In genomic region chr17:82927311-82927660, GRCh38 we compare ENCODE assay signal across 1 cellular context.
TF ChIP-seq lines count a peak whose summit lies in the region.

No MANE protein-coding gene starts in this region.

TF ChIP-seq in SK-N-SH treated with all-trans-retinoic acid at 6 μM for 48 hours, 23 proteins besides CTCF, POLR2A, EP300 and RAD21 (continued from another document):
- TF ChIP-seq ZNF565 (CRISPR knock-in tag; conservative IDR thresholded peaks at IDR 0.05; ENCODE audit: low read depth) (no peak), ARNTL (CRISPR knock-in tag; IDR thresholded peaks at IDR 0.05; ENCODE audit: borderline replicate concordance, low read depth) (no peak), CSDC2 (CRISPR knock-in tag; IDR thresholded peaks at IDR 0.05) (no peak), CREB5 (CRISPR knock-in tag; IDR thresholded peaks at IDR 0.05; ENCODE audit: low read depth) (no peak), RARB (CRISPR knock-in tag; IDR thresholded peaks at IDR 0.05) (no peak), GLIS3 (CRISPR knock-in tag; IDR thresholded peaks at IDR 0.05) (no peak), ZNF70 (CRISPR knock-in tag; IDR thresholded peaks at IDR 0.05) (no peak), TOX (CRISPR knock-in tag; IDR thresholded peaks at IDR 0.05; ENCODE audit: borderline replicate concordance) (no peak), SNAI2 (CRISPR knock-in tag; IDR thresholded peaks at IDR 0.05) (no peak), CSRNP3 (CRISPR knock-in tag; IDR thresholded peaks at IDR 0.05) (no peak), TCF4 (CRISPR knock-in tag; IDR thresholded peaks at IDR 0.05; ENCODE audit: borderline replicate concordance) (no peak), ZNF8 (CRISPR knock-in tag; IDR thresholded peaks at IDR 0.05) (no peak), ISL1 (CRISPR knock-in tag; IDR thresholded peaks at IDR 0.05) (no peak), ZFP30 (CRISPR knock-in tag; IDR thresholded peaks at IDR 0.05) (no peak)
